ENCODE assay signal across 1 cellular context in genomic region chr22:30212363-30212995, GRCh38.
TF ChIP-seq lines count a peak whose summit lies in the region.

No MANE protein-coding gene starts in this region.

TF ChIP-seq in A549, 52 proteins besides CTCF, POLR2A, EP300 and RAD21 (continued from another document):
- TF ChIP-seq, protein P1, sequence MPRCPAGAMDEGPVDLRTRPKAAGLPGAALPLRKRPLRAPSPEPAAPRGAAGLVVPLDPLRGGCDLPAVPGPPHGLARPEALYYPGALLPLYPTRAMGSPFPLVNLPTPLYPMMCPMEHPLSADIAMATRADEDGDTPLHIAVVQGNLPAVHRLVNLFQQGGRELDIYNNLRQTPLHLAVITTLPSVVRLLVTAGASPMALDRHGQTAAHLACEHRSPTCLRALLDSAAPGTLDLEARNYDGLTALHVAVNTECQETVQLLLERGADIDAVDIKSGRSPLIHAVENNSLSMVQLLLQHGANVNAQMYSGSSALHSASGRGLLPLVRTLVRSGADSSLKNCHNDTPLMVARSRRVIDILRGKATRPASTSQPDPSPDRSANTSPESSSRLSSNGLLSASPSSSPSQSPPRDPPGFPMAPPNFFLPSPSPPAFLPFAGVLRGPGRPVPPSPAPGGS (IDR thresholded peaks at IDR 0.05), result peak; percentile 94
- TF ChIP-seq NR3C1 (IDR thresholded peaks at IDR 0.05) (no peak), FOSL2 (IDR thresholded peaks at IDR 0.05) (peak; percentile 88), FOSL2 (CRISPR knock-in tag; IDR thresholded peaks at IDR 0.05) (peak; percentile 96), FOSB (CRISPR knock-in tag; IDR thresholded peaks at IDR 0.05) (no peak), JUNB (IDR thresholded peaks at IDR 0.05) (peak; percentile 92), HMGXB4 (CRISPR knock-in tag; IDR thresholded peaks at IDR 0.05; ENCODE audit: borderline replicate concordance) (no peak), POLR2AphosphoS2 (conservative IDR thresholded peaks at IDR 0.05; ENCODE audit: low read length) (no peak), SREBF2 (IDR thresholded peaks at IDR 0.05) (no peak), CEBPB (IDR thresholded peaks at IDR 0.05) (peak; percentile 93 to 99), GATA3 (IDR thresholded peaks at IDR 0.05; ENCODE audit: borderline replicate concordance) (peak; percentile 99), PHF8 (IDR thresholded peaks at IDR 0.05; ENCODE audit: borderline replicate concordance, low read depth) (no peak), HOXA7 (CRISPR knock-in tag; IDR thresholded peaks at IDR 0.05) (peak; percentile 14; the same call in 1 of the 2 replicates), SMC3 (IDR thresholded peaks at IDR 0.05) (peak; percentile 57; the same call in 2 of the 3 replicates), HDAC2 (IDR thresholded peaks at IDR 0.05) (no peak), NFE2L2 (conservative IDR thresholded peaks at IDR 0.05; ENCODE audit: low read length) (no peak), ZC3H11A (IDR thresholded peaks at IDR 0.05) (no peak), RCOR1 (IDR thresholded peaks at IDR 0.05; ENCODE audit: low read depth, low read length) (no peak), MAX (IDR thresholded peaks at IDR 0.05) (peak; percentile 87), ZNF302 (CRISPR knock-in tag; IDR thresholded peaks at IDR 0.05) (peak; percentile 71; the same call in 1 of the 2 replicates)
- TF ChIP-seq, protein P2, sequence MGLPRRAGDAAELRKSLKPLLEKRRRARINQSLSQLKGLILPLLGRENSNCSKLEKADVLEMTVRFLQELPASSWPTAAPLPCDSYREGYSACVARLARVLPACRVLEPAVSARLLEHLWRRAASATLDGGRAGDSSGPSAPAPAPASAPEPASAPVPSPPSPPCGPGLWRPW (IDR thresholded peaks at IDR 0.05), result peak; percentile 85
- TF ChIP-seq, protein P3, sequence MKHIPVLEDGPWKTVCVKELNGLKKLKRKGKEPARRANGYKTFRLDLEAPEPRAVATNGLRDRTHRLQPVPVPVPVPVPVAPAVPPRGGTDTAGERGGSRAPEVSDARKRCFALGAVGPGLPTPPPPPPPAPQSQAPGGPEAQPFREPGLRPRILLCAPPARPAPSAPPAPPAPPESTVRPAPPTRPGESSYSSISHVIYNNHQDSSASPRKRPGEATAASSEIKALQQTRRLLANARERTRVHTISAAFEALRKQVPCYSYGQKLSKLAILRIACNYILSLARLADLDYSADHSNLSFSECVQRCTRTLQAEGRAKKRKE (CRISPR knock-in tag; IDR thresholded peaks at IDR 0.05; ENCODE audit: low read depth), result peak; percentile 60
- TF ChIP-seq, protein P4, sequence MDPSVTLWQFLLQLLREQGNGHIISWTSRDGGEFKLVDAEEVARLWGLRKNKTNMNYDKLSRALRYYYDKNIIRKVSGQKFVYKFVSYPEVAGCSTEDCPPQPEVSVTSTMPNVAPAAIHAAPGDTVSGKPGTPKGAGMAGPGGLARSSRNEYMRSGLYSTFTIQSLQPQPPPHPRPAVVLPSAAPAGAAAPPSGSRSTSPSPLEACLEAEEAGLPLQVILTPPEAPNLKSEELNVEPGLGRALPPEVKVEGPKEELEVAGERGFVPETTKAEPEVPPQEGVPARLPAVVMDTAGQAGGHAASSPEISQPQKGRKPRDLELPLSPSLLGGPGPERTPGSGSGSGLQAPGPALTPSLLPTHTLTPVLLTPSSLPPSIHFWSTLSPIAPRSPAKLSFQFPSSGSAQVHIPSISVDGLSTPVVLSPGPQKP (IDR thresholded peaks at IDR 0.05; ENCODE audit: low read depth, low read length), result no peak
TF ChIP-seq in A549: peak in this region for 21.
